1 cellular context compared by ENCODE assay signal in genomic region chr12:132279184-132279889, GRCh38.
TF ChIP-seq lines count a peak whose summit lies in the region.

No MANE protein-coding gene starts in this region.

TF ChIP-seq in HepG2, 621 proteins besides CTCF, POLR2A, EP300 and RAD21 (continued from another document):
- TF ChIP-seq IKZF5 (CRISPR knock-in tag; IDR thresholded peaks at IDR 0.05): no peak
- TF ChIP-seq ZNF326 (CRISPR knock-in tag; IDR thresholded peaks at IDR 0.05; ENCODE audit: borderline replicate concordance): no peak
- TF ChIP-seq RAD51 (IDR thresholded peaks at IDR 0.05; ENCODE audit: borderline replicate concordance): peak; percentile 78
- no peak for TF ChIP-seq NFAT5 (CRISPR knock-in tag; IDR thresholded peaks at IDR 0.05)
- TF ChIP-seq HDAC2 (CRISPR knock-in tag; IDR thresholded peaks at IDR 0.05): no peak
